In genomic region chr9:109418827-109419226, GRCh38 we compare ENCODE assay signal across 13 cellular contexts.
DNase-seq lines count a peak whose midpoint lies in the region; ATAC-seq lines count a peak whose summit lies in the region.
"Had no signal": no experiment of that assay in that cellular context is flagged by ENCODE, and none has a peak within 500 bp of the region (broad histone marks: within the 10 kb centered on the region; RNA-seq: fewer than 3 reads in every experiment).

No MANE protein-coding gene starts in this region.

- H3K4me1 ChIP-seq in SJCRH30 = no peaks in the 10 kb centered on the region
- H3K4me1 ChIP-seq: BE2C had no signal

- peak; percentile 41 for ATAC-seq in HG03066 (IDR thresholded peaks at IDR 0.05; ENCODE audit: low read depth, unreplicated experiment)
- no peak for ATAC-seq in GM18870 (IDR thresholded peaks at IDR 0.05; ENCODE audit: unreplicated experiment)

- DNase-seq in stimulated activated CD4-positive, alpha-beta T cell treated with anti-CD3 and anti-CD28 coated beads, Interleukin-15, amount 100 ng/mL, for 24 hours = peak; percentile 14
- DNase-seq in stimulated activated CD4-positive, alpha-beta T cell treated with anti-CD3 and anti-CD28 coated beads, Interleukin-1b, Interleukin-23, amount 100 ng/mL, for 48 hours = no peak
- DNase-seq in NCI-H774 (lab: John Stamatoyannopoulos, UW) (no peak), SJCRH30 (no peak), ecto neural progenitor cell (ENCODE audit: low spot score) (no peak)
- DNase-seq: BE2C, GOT3, NCI-H2107 had no signal

- H3K27ac ChIP-seq in SJCRH30 = no peak overlapping the region
- H3K27ac ChIP-seq: esophagus muscularis mucosa had no signal

- peaks cover 4% of the 10 kb centered on the region for H3K27me3 Mint-ChIP-seq in T-helper 1 cell treated with Interleukin-12 subunit alpha and Interleukin-12 subunit beta and Interleukin-4 antibody, amounts not matched to agents 30 μg/mL and 1 μg/mL, for 36 hours (ENCODE audit: low read depth)

- no peak overlapping the region for H3K4me3 Mint-ChIP-seq in T-helper 1 cell treated with Interleukin-12 subunit alpha and Interleukin-12 subunit beta and Interleukin-4 antibody, amounts not matched to agents 30 μg/mL and 1 μg/mL, for 36 hours
- H3K4me3 Mint-ChIP-seq: nephron had no signal

- H3K9me3 ChIP-seq in SJCRH30 (replicated peaks) = no peaks in the 10 kb centered on the region
- H3K9me3 ChIP-seq: BE2C, esophagus muscularis mucosa had no signal

- H3K4me1 Mint-ChIP-seq in T-helper 1 cell treated with Interleukin-12 subunit alpha and Interleukin-12 subunit beta and Interleukin-4 antibody, amounts not matched to agents 30 μg/mL and 1 μg/mL, for 36 hours (ENCODE audit: low read depth) = peaks cover 44% of the 10 kb centered on the region

- H3K27ac Mint-ChIP-seq in T-helper 1 cell treated with Interleukin-12 subunit alpha and Interleukin-12 subunit beta and Interleukin-4 antibody, amounts not matched to agents 30 μg/mL and 1 μg/mL, for 36 hours = peak overlapping the region; percentile 32

- no peaks in the 10 kb centered on the region; the same call in 1 of the 2 replicates for H3K36me3 ChIP-seq in SJCRH30
- H3K36me3 ChIP-seq: BE2C had no signal

- no peaks in the 10 kb centered on the region for H3K9me3 Mint-ChIP-seq in T-helper 1 cell treated with Interleukin-12 subunit alpha and Interleukin-12 subunit beta and Interleukin-4 antibody, amounts not matched to agents 30 μg/mL and 1 μg/mL, for 36 hours
- H3K9me3 Mint-ChIP-seq: nephron had no signal

- H3K27me3 ChIP-seq in SJCRH30 = no peaks in the 10 kb centered on the region
- H3K27me3 ChIP-seq: BE2C, esophagus muscularis mucosa had no signal

- peaks cover 3% of the 10 kb centered on the region for H3K36me3 Mint-ChIP-seq in T-helper 1 cell treated with Interleukin-12 subunit alpha and Interleukin-12 subunit beta and Interleukin-4 antibody, amounts not matched to agents 30 μg/mL and 1 μg/mL, for 36 hours (ENCODE audit: low read depth)

- H3K4me3 ChIP-seq in SJCRH30 = no peak overlapping the region
- H3K4me3 ChIP-seq: esophagus muscularis mucosa had no signal
